Comparison of ENCODE assay signal across 8 cellular contexts in genomic region chr1:54407201-54407956, GRCh38. TPM values are rescaled to one million over a fixed set of nuclear protein-coding genes. Genes with fewer than 3 reads are reported as not detected.
A peak's percentile ranks its signal among the peaks of the same experiment; 100 is the strongest.
DNase-seq lines count a peak whose midpoint lies in the region; ATAC-seq and TF ChIP-seq lines count a peak whose summit lies in the region.

No MANE protein-coding gene starts in this region.

- H3K9me3 Mint-ChIP-seq in activated CD8-positive, alpha-beta memory T cell treated with anti-CD3 and anti-CD28 coated beads, Interleukin-2, amount 10 ng/mL, durations not matched to agents 7 days and 5 days (ENCODE audit: low read depth): no peaks in the 10 kb centered on the region

- DNase-seq in ACHN (peak; percentile 88), NOMO-1 treated with DMSO at 0.1 percent for 48 hours (lab: John Stamatoyannopoulos, UW; ENCODE audit: unreplicated experiment) (peak; percentile 85), lower lobe of right lung (no peak)
- DNase-seq in activated CD8-positive, alpha-beta memory T cell treated with anti-CD3 and anti-CD28 coated beads, Interleukin-2, amount 10 ng/mL, durations not matched to agents 7 days and 5 days: peak; percentile 86
- DNase-seq in stimulated activated CD8-positive, alpha-beta memory T cell treated with anti-CD3 and anti-CD28 coated beads, Interleukin-12 subunit alpha, Interleukin-12 subunit beta, amount 100 ng/mL, for 1 hour (ENCODE audit: low read depth): peak; percentile 58

- H3K4me3 Mint-ChIP-seq in activated CD8-positive, alpha-beta memory T cell treated with anti-CD3 and anti-CD28 coated beads, Interleukin-2, amount 10 ng/mL, durations not matched to agents 7 days and 5 days: peak overlapping the region; percentile 89

- peak overlapping the region; percentile 76 for H3K4me3 ChIP-seq in HUES6 (ENCODE audit: low read depth, low read length)
- peak overlapping the region; percentile 60 for H3K4me3 ChIP-seq in endocrine pancreas (ENCODE audit: control insufficient read depth, insufficient read depth, low read length)
- H3K4me3 ChIP-seq in lower lobe of right lung: peak overlapping the region; percentile 83

- H3K27me3 ChIP-seq in HUES6 (ENCODE audit: control insufficient read depth, insufficient read depth, low read length): no peaks in the 10 kb centered on the region
- no peaks in the 10 kb centered on the region for H3K27me3 ChIP-seq in endocrine pancreas (ENCODE audit: control insufficient read depth, insufficient read depth, low read length)
- no peaks in the 10 kb centered on the region for H3K27me3 ChIP-seq in lower lobe of right lung (ENCODE audit: low read depth)

- TF ChIP-seq CTCF in lower lobe of right lung (IDR thresholded peaks at IDR 0.05): no peak

- H3K36me3 ChIP-seq in HUES6 (ENCODE audit: control insufficient read depth, insufficient read depth, low read length): peaks cover 10% of the 10 kb centered on the region
- H3K36me3 ChIP-seq in endocrine pancreas (ENCODE audit: control insufficient read depth, insufficient read depth, low read length): no peaks in the 10 kb centered on the region
- H3K36me3 ChIP-seq in lower lobe of right lung: no peaks in the 10 kb centered on the region

- intact Hi-C loops in lower lobe of right lung (cut with DNase I): loop anchor here (5.0 kb wide), 1 partner anchor 80 kb away; no protein-coding TSS in a partner anchor

- H3K27ac ChIP-seq in HUES6 (ENCODE audit: low read depth, low read length) (peak overlapping the region; percentile 70), lower lobe of right lung (peak overlapping the region; percentile 84)

- CTCF ChIA-PET in activated CD8-positive, alpha-beta memory T cell treated with anti-CD3 and anti-CD28 coated beads, Interleukin-2, amount 10 ng/mL, durations not matched to agents 7 days and 5 days (lab: Charles Lee): interaction anchor here (0.9 to 2.3 kb wide), 6 partner anchors 61 to 92 kb away, joined by 3 to 45 read pairs (median 6); no protein-coding TSS in a partner anchor

- H3K9ac ChIP-seq in HUES6 (ENCODE audit: low read length) (peak overlapping the region; percentile 73), endocrine pancreas (ENCODE audit: control insufficient read depth, insufficient read depth, low read length) (no peak overlapping the region)

- peaks cover 20% of the 10 kb centered on the region for H3K36me3 Mint-ChIP-seq in activated CD8-positive, alpha-beta memory T cell treated with anti-CD3 and anti-CD28 coated beads, Interleukin-2, amount 10 ng/mL, durations not matched to agents 7 days and 5 days

- H3K4me1 Mint-ChIP-seq in activated CD8-positive, alpha-beta memory T cell treated with anti-CD3 and anti-CD28 coated beads, Interleukin-2, amount 10 ng/mL, durations not matched to agents 7 days and 5 days: peaks cover 54% of the 10 kb centered on the region

- H3K27ac Mint-ChIP-seq in activated CD8-positive, alpha-beta memory T cell treated with anti-CD3 and anti-CD28 coated beads, Interleukin-2, amount 10 ng/mL, durations not matched to agents 7 days and 5 days: peak overlapping the region; percentile 81

- no peaks in the 10 kb centered on the region for H3K9me3 ChIP-seq in HUES6 (ENCODE audit: control insufficient read depth, insufficient read depth, low read depth, low read length)
- H3K9me3 ChIP-seq in endocrine pancreas (ENCODE audit: control insufficient read depth, low read length): no peaks in the 10 kb centered on the region
- H3K9me3 ChIP-seq in lower lobe of right lung: no peaks in the 10 kb centered on the region

- in situ Hi-C loops in ACHN (cut with HindIII; ENCODE audit: low pct_ligation_motif_present, low pct_unique_long_range_greater_than_20kb, low sequenced_read_pairs): no loop called here

- H3K4me1 ChIP-seq in HUES6 (ENCODE audit: control insufficient read depth, insufficient read depth, low read length) (peaks cover 57% of the 10 kb centered on the region), endocrine pancreas (ENCODE audit: control insufficient read depth, insufficient read depth, low read length) (no peaks in the 10 kb centered on the region), lower lobe of right lung (peaks cover 47% of the 10 kb centered on the region)

- no peaks in the 10 kb centered on the region for H3K27me3 Mint-ChIP-seq in activated CD8-positive, alpha-beta memory T cell treated with anti-CD3 and anti-CD28 coated beads, Interleukin-2, amount 10 ng/mL, durations not matched to agents 7 days and 5 days

- ATAC-seq in GM18873 (IDR thresholded peaks at IDR 0.05; ENCODE audit: low FRiP score, unreplicated experiment): peak; percentile 43
- ATAC-seq in activated CD8-positive, alpha-beta memory T cell treated with anti-CD3 and anti-CD28 coated beads, Interleukin-2, amount 10 ng/mL, durations not matched to agents 7 days and 5 days: peak; percentile 40
- ATAC-seq in lower lobe of right lung: peak; percentile 79 to 81

RNA-seq across cellular contexts. Expression of gene SSBP3, which starts 1.2 kb away (rescaled TPM):
- 100 to 1,000 TPM in 1 of 2 experiments, 10 to 100 TPM in 1; 88.7 to 116 TPM for total RNA-seq in activated CD8-positive, alpha-beta memory T cell treated with anti-CD3 and anti-CD28 coated beads, Interleukin-2, amount 10 ng/mL, durations not matched to agents 7 days and 5 days
- total RNA-seq in lower lobe of right lung: 44.0 TPM
